Comparison of ENCODE assay signal across 9 cellular contexts in genomic region chr1:12477301-12477700, GRCh38.
A peak's percentile ranks its signal among the peaks of the same experiment; 100 is the strongest.
DNase-seq lines count a peak whose midpoint lies in the region; ATAC-seq and TF ChIP-seq lines count a peak whose summit lies in the region.
"Had no signal": no experiment of that assay in that cellular context is flagged by ENCODE, and none has a peak within 500 bp of the region (broad histone marks: within the 10 kb centered on the region; RNA-seq: fewer than 3 reads in every experiment).

No MANE protein-coding gene starts in this region.

- H3K36me3 ChIP-seq in SK-N-SH (replicated peaks in 1 of 2; ENCODE audit: control insufficient read depth in 1 of 2, insufficient read depth in 2 of 2, low read length in 1 of 2) (no peaks in the 10 kb centered on the region), hepatocyte (replicated peaks; ENCODE audit: insufficient read depth, low read depth) (no peaks in the 10 kb centered on the region), skeletal muscle tissue (ENCODE audit: control insufficient read depth in 3 of 3, insufficient read depth in 3 of 3, low read length in 3 of 3) (peaks cover 0 to 7% (median 0%) of the 10 kb centered on the region in 3 donors)

- no peak overlapping the region for H3K4me3 Mint-ChIP-seq in Calu3 (ENCODE audit: low read depth, unreplicated experiment)

- DNase-seq in Calu3 (no peak), SK-N-SH (no peak), hepatocyte (ENCODE audit: low spot score) (no peak), cortex of kidney (lab: John Stamatoyannopoulos, UW) (no peak)
- DNase-seq: activated effector memory CD4-positive, alpha-beta T cell treated with Interleukin-2 at 50 U/mL for 16 hours had no signal

- BruUV-seq in Calu3 (replicated peaks; lab: Mats Ljungman, UMichigan): no TSS peak

- no peaks in the 10 kb centered on the region for H3K27me3 ChIP-seq in SK-N-SH (ENCODE audit: insufficient read depth)
- no peaks in the 10 kb centered on the region for H3K27me3 ChIP-seq in hepatocyte
- H3K27me3 ChIP-seq in skeletal muscle tissue (ENCODE audit: control insufficient read depth in 3 of 3, insufficient read depth in 3 of 3, low read length in 3 of 3): no peaks in the 10 kb centered on the region

- no peaks in the 10 kb centered on the region for H3K27me3 Mint-ChIP-seq in Calu3 (ENCODE audit: unreplicated experiment)

- H3K27ac ChIP-seq in SK-N-SH (ENCODE audit: low read depth in 2 of 2, low read length in 1 of 2) (peak overlapping the region; percentile 61 to 94; a peak in 3 of 4 replicates), hepatocyte (peak overlapping the region; percentile 89), skeletal muscle tissue (ENCODE audit: low read depth, low read length) (peak overlapping the region; percentile 73)

- no peaks in the 10 kb centered on the region for H3K79me2 ChIP-seq in SK-N-SH (ENCODE audit: insufficient read depth)
- no peaks in the 10 kb centered on the region for H3K79me2 ChIP-seq in hepatocyte

- peaks cover 42% of the 10 kb centered on the region for H3K4me1 Mint-ChIP-seq in Calu3 (ENCODE audit: low read depth, unreplicated experiment)

- 81% methylated on average over 6 of the region's 6 CpGs for WGBS in SK-N-SH (ENCODE audit: low lambda C conversion rate)
- 80% methylated on average over 6 of the region's 6 CpGs for WGBS in hepatocyte (ENCODE audit: low lambda C conversion rate, missing lambda C conversion rate)

- POLR2A ChIA-PET in SK-N-SH (lab: Yijun Ruan, JAX): no interaction called here

- H3F3A ChIP-seq in SK-N-SH (replicated peaks; ENCODE audit: insufficient read depth): peaks cover 20% of the 10 kb centered on the region

- H3K27ac Mint-ChIP-seq in Calu3 (ENCODE audit: unreplicated experiment): peak overlapping the region; percentile 99

- no peaks in the 10 kb centered on the region for H3K9me3 Mint-ChIP-seq in Calu3 (ENCODE audit: low read depth, unreplicated experiment)

- no peaks in the 10 kb centered on the region for H4K20me1 ChIP-seq in SK-N-SH (ENCODE audit: insufficient read depth)
- no peaks in the 10 kb centered on the region for H4K20me1 ChIP-seq in hepatocyte (ENCODE audit: insufficient read depth, poor library complexity, severe bottlenecking)

- H3K4me1 ChIP-seq in SK-N-SH (ENCODE audit: control insufficient read depth in 1 of 2, insufficient read depth in 2 of 2, low read depth in 1 of 2, low read length in 1 of 2) (peaks cover 36 to 78% of the 10 kb centered on the region in 2 experiments), hepatocyte (ENCODE audit: insufficient read depth) (peaks cover 87% of the 10 kb centered on the region), skeletal muscle tissue (ENCODE audit: control insufficient read depth in 3 of 3, insufficient read depth in 3 of 3, low read length in 3 of 3) (peaks cover 76 to 91% (median 86%) of the 10 kb centered on the region in 3 donors)

- H3K9ac ChIP-seq in SK-N-SH: no peak overlapping the region
- no peak overlapping the region for H3K9ac ChIP-seq in skeletal muscle tissue (ENCODE audit: low read depth in 1 of 3, low read length in 3 of 3)

- intact Hi-C loops in Calu3 (cut with micrococcal nuclease; ENCODE audit: unreplicated experiment): loop anchor here (5.0 kb wide), 1 partner anchor 120 kb away; no protein-coding TSS in a partner anchor

- CTCF ChIA-PET in Calu3 (lab: Charles Lee) (interaction anchor here (1.3 kb wide), 1 partner anchor 111 kb away, joined by 3 read pairs; no protein-coding TSS in a partner anchor), SK-N-SH (lab: Yijun Ruan, JAX) (interaction anchor here (0.6 to 3.4 kb wide), 4 partner anchors 51 to 141 kb away, joined by 3 to 11 read pairs (median 3); partner anchors contain the start of gene DHRS3)

- no peak overlapping the region for H2AFZ ChIP-seq in SK-N-SH (ENCODE audit: low read depth)
- no peak overlapping the region for H2AFZ ChIP-seq in hepatocyte

- H3K9me2 ChIP-seq in SK-N-SH: no peaks in the 10 kb centered on the region
- no peaks in the 10 kb centered on the region for H3K9me2 ChIP-seq in hepatocyte (replicated peaks; ENCODE audit: insufficient read depth)

- TF ChIP-seq EP300 in SK-N-SH (IDR thresholded peaks at IDR 0.05; ENCODE audit: borderline replicate concordance in 1 of 2, low read depth in 1 of 2, low read length in 1 of 2): no peak

- H3K4me3 ChIP-seq in SK-N-SH (ENCODE audit: low read depth in 2 of 2, low read length in 1 of 2) (no peak overlapping the region), hepatocyte (no peak overlapping the region), skeletal muscle tissue (ENCODE audit: low read length in 3 of 3) (no peak overlapping the region)

- TF ChIP-seq CTCF in Calu3 (IDR thresholded peaks at IDR 0.05; ENCODE audit: unreplicated experiment): no peak
- TF ChIP-seq CTCF in SK-N-SH (IDR thresholded peaks at IDR 0.05): no peak
- no peak for TF ChIP-seq CTCF in hepatocyte (IDR thresholded peaks at IDR 0.05; ENCODE audit: poor library complexity)

- H3K4me2 ChIP-seq in SK-N-SH (no peak overlapping the region), hepatocyte (no peak overlapping the region)

- H3K9me3 ChIP-seq in SK-N-SH (no peaks in the 10 kb centered on the region), hepatocyte (ENCODE audit: low read depth) (no peaks in the 10 kb centered on the region), skeletal muscle tissue (ENCODE audit: control insufficient read depth in 3 of 3, low read length in 3 of 3) (no peaks in the 10 kb centered on the region)

- H3K36me3 Mint-ChIP-seq in Calu3 (ENCODE audit: insufficient read depth, unreplicated experiment): peaks cover 19% of the 10 kb centered on the region

- no peak for TF ChIP-seq RAD21 in SK-N-SH (IDR thresholded peaks at IDR 0.05; ENCODE audit: low read length)

- ATAC-seq in GM21515 (IDR thresholded peaks at IDR 0.05; ENCODE audit: unreplicated experiment) (no peak), HG02885 (IDR thresholded peaks at IDR 0.05; ENCODE audit: poor library complexity, unreplicated experiment) (no peak), GM21717 (IDR thresholded peaks at IDR 0.05; ENCODE audit: unreplicated experiment) (no peak)

TF ChIP-seq in SK-N-SH, 30 proteins besides CTCF, POLR2A, EP300 and RAD21:
- no peak for TF ChIP-seq SIN3A (IDR thresholded peaks at IDR 0.05; ENCODE audit: borderline replicate concordance, low read depth, low read length)
- TF ChIP-seq TCF12 (IDR thresholded peaks at IDR 0.05): no peak
- TF ChIP-seq SMC3 (IDR thresholded peaks at IDR 0.05; ENCODE audit: low read depth, low read length): no peak
- TF ChIP-seq RFX5 (IDR thresholded peaks at IDR 0.05; ENCODE audit: low read length): no peak
- no peak for TF ChIP-seq USF2 (IDR thresholded peaks at IDR 0.05; ENCODE audit: borderline replicate concordance, low read depth, low read length)
- TF ChIP-seq POLR2AphosphoS5 (IDR thresholded peaks at IDR 0.05; ENCODE audit: low read depth, low read length): no peak
- no peak for TF ChIP-seq TAF1 (IDR thresholded peaks at IDR 0.05; ENCODE audit: borderline replicate concordance, low read depth, low read length)
- no peak for TF ChIP-seq GATA2 (CRISPR knock-in tag; IDR thresholded peaks at IDR 0.05)
- TF ChIP-seq YY1 (IDR thresholded peaks at IDR 0.05; ENCODE audit: low read depth): no peak
